In the genomic region with DNA sequence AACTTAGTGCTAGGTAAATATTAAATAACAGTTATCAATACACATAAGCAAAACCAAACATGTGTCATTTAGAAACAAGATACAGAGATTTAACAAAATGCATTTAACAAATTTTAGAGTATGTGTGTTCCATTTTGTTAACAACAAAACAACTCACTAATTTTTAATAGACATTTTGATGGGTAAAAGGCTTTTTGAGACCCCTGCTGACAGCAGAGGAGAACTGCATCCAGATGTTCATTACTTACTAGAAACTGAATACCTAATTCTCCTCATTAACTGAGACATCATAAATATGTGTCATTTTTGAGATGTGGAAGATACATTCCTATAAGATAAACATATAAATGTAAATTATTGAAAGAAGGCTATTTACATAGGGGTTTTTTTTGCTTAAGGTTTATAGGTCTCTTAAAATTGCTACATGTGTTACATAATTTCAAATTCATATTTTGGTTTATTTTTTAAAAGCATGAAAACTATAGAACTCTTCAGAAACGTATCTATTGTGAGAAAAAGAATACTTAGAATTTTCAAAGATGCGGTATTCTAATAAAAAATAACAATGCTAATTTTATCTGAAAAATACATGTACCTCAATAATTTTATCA, we compare ENCODE assay signal across 8 cellular contexts.
DNase-seq lines count a peak whose midpoint lies in the region; ATAC-seq, FAIRE-seq and TF ChIP-seq lines count a peak whose summit lies in the region.

No MANE protein-coding gene starts in this region.

- no peak overlapping the region for H3K27ac Mint-ChIP-seq in immature natural killer cell

- POLR2A ChIA-PET in GM10248 (lab: Yijun Ruan, JAX): no interaction called here

- peak; percentile 4 for DNase-seq in A172 (ENCODE audit: low spot score)
- peak; percentile 7 for DNase-seq in GM10248 (ENCODE audit: extremely low spot score)
- no peak for DNase-seq in kidney
- no peak for DNase-seq in HTR-8/SVneo (ENCODE audit: insufficient read length, low spot score)
- DNase-seq in T1000 (lab: John Stamatoyannopoulos, UW): no peak
- DNase-seq in immature natural killer cell: no peak

- FAIRE-seq in kidney (lab: Jason Lieb, UNC) (peak; percentile 78), HTR-8/SVneo (lab: Jason Lieb, UNC) (no peak)

- no peak overlapping the region for H3K9ac ChIP-seq in kidney (ENCODE audit: low read length in 2 of 2)

- peak; percentile 53 for TF ChIP-seq CTCF in GM10248 (IDR thresholded peaks at IDR 0.05; ENCODE audit: control extremely low read depth, extremely low read depth, low read depth, missing control alignments)
- peak; percentile 49 for TF ChIP-seq CTCF in WI38 (IDR thresholded peaks at IDR 0.05; ENCODE audit: low read depth, low read length)
- peak; percentile 32 for TF ChIP-seq CTCF in kidney (IDR thresholded peaks at IDR 0.05; ENCODE audit: borderline replicate concordance, extremely low read depth, insufficient read depth)

- no peak overlapping the region for H3K27ac ChIP-seq in kidney (ENCODE audit: low read depth in 2 of 2, low read length in 2 of 2)

- no peaks in the 10 kb centered on the region for H3K9me3 ChIP-seq in kidney (ENCODE audit: control insufficient read depth in 1 of 2, low read length in 2 of 2)

- H3K9me3 Mint-ChIP-seq in immature natural killer cell: peaks cover 1 to 15% (median 5%) of the 10 kb centered on the region in 6 donors

- H3K36me3 Mint-ChIP-seq in immature natural killer cell: no peaks in the 10 kb centered on the region

- H3K4me3 Mint-ChIP-seq in immature natural killer cell: no peak overlapping the region

- peaks cover 0 to 3% (median 0%) of the 10 kb centered on the region in 3 donors for H3K27me3 Mint-ChIP-seq in immature natural killer cell (ENCODE audit: low read depth in 3 of 3)

- ATAC-seq in HG03442 (IDR thresholded peaks at IDR 0.05; ENCODE audit: unreplicated experiment): peak; percentile 69

- CTCF ChIA-PET in GM10248 (lab: Yijun Ruan, JAX): interaction anchor here (0.8 to 1.0 kb wide), 3 partner anchors 8 to 949 kb away, joined by 3 to 5 read pairs (median 5); no protein-coding TSS in a partner anchor

- no peaks in the 10 kb centered on the region for H3K36me3 ChIP-seq in kidney (ENCODE audit: control insufficient read depth in 1 of 2, insufficient read depth in 2 of 2, low read length in 2 of 2)

- H3K4me3 ChIP-seq in WI38 (ENCODE audit: low read depth, low read length) (no peak overlapping the region), kidney (ENCODE audit: low read length in 2 of 2) (no peak overlapping the region)

- intact Hi-C loops in kidney (cut with DNase I): no loop called here

- no peaks in the 10 kb centered on the region for H3K4me1 Mint-ChIP-seq in immature natural killer cell

- no peaks in the 10 kb centered on the region for H3K4me1 ChIP-seq in kidney (ENCODE audit: control insufficient read depth in 1 of 2, insufficient read depth in 1 of 2, low read depth in 1 of 2, low read length in 2 of 2)

Comparison
In these comparisons a context has a peak if more than half of its experiments do, and no peak if none do; other contexts are left out.
1. DNase-seq: peak in A172 (single experiment) and GM10248 (single experiment); none in kidney (single experiment), HTR-8/SVneo (single experiment), T1000 (single experiment) and immature natural killer cell (0 of 3).
2. Peak in every context shown above with its lines, with median percentiles within 50 percentile points of each other: CTCF ChIP-seq.